Comparison of ENCODE assay signal across 25 cellular contexts in the genomic region with DNA sequence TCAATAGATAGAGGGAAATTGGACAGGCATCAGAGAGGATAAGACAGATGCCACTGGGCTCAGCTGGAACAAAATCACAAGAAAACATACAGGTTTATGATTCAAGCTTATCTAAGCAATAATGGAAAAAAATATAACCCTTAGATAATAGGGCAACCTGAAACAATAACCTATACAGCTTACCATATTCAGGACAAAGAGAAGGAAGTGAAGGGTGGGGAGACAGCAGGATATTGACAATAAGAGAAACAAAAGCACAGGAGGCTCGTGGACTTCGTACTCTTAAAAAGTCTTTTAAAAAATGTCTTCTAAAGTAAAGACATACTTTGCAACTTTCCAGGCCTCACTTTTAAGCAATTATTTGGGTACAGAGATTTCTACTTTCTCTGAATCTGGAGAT.
"Had no signal": no experiment of that assay in that cellular context is flagged by ENCODE, and none has a peak within 500 bp of the region (broad histone marks: within the 10 kb centered on the region; RNA-seq: fewer than 3 reads in every experiment).

No MANE protein-coding gene starts in this region.

- H3K27ac ChIP-seq: breast epithelium, gastrocnemius medialis, tibial nerve, WERI-Rb-1 had no signal

- H3K4me3 ChIP-seq: breast epithelium, gastrocnemius medialis, tibial nerve had no signal

- H3K9me3 ChIP-seq: breast epithelium, gastrocnemius medialis, tibial nerve had no signal

- DNase-seq: activated CD4-positive, alpha-beta memory T cell treated with anti-CD3 and anti-CD28 coated beads for 36 hours; activated CD4-positive, alpha-beta T cell treated with anti-CD3 and anti-CD28 coated beads for 48 hours; activated CD8-positive, alpha-beta memory T cell treated with anti-CD3 and anti-CD28 coated beads, Interleukin-2, amount 50 U/mL, for 4 hours; activated effector memory CD4-positive, alpha-beta T cell treated with anti-CD3 and anti-CD28 coated beads, Interleukin-2, amount 50 U/mL, for 16 hours; activated naive CD4-positive, alpha-beta T cell treated with anti-CD3 and anti-CD28 coated beads, Interleukin-2, amount 50 U/mL, for 16 hours; activated T-cell treated with anti-CD3 and anti-CD28 coated beads, Interleukin-2, amount 50 U/mL, for 1 hour; amniotic stem cell; central memory CD4-positive, alpha-beta T cell; erythroblast; gastrocnemius medialis; hippocampal formation; left cardiac atrium; mammary epithelial cell; naive thymus-derived CD8-positive, alpha-beta T cell; posterior cingulate gyrus; right cardiac atrium; stimulated activated CD4-positive, alpha-beta T cell treated with anti-CD3 and anti-CD28 coated beads, Interleukin-15, amount 100 ng/mL, for 24 hours; stimulated activated CD4-positive, alpha-beta T cell treated with anti-CD3 and anti-CD28 coated beads, Interleukin-2, amount 100 ng/mL, for 24 hours; stimulated activated naive CD4-positive, alpha-beta T cell; T-helper 9 cell; WERI-Rb-1 had no signal

- H3K4me1 Mint-ChIP-seq: naive thymus-derived CD8-positive, alpha-beta T cell had no signal

- H3K36me3 Mint-ChIP-seq: activated CD4-positive, alpha-beta memory T cell treated with anti-CD3 and anti-CD28 coated beads for 36 hours; naive thymus-derived CD8-positive, alpha-beta T cell had no signal

- H3K27me3 Mint-ChIP-seq: activated CD4-positive, alpha-beta memory T cell treated with anti-CD3 and anti-CD28 coated beads for 36 hours; dendritic cell treated with granulocyte-macrophage colony-stimulating factor and Interleukin-4, amounts not matched to agents 40 ng/mL and 50 ng/mL, for 4 days had no signal

- H3K4me1 ChIP-seq: breast epithelium, gastrocnemius medialis, tibial nerve had no signal

- H3K36me3 ChIP-seq: breast epithelium, gastrocnemius medialis, tibial nerve, WERI-Rb-1 had no signal

- H3K9me3 Mint-ChIP-seq: activated CD4-positive, alpha-beta memory T cell treated with anti-CD3 and anti-CD28 coated beads for 36 hours; activated T-helper 1 cell treated with anti-CD3 and anti-CD28 coated beads, Interleukin-12 subunit alpha, Interleukin-12 subunit beta, Interleukin-2, Interleukin-4 antibody, amounts not matched to agents 30 ng/mL and 10 ng/mL and 1 ng/mL, durations not matched to agents 14 hours and 24 hours and 36 hours; dendritic cell treated with granulocyte-macrophage colony-stimulating factor and Interleukin-4, amounts not matched to agents 40 ng/mL and 50 ng/mL, for 4 days had no signal

- H3K4me3 Mint-ChIP-seq: activated CD4-positive, alpha-beta memory T cell treated with anti-CD3 and anti-CD28 coated beads for 36 hours; activated T-helper 1 cell treated with anti-CD3 and anti-CD28 coated beads, Interleukin-12 subunit alpha, Interleukin-12 subunit beta, Interleukin-2, Interleukin-4 antibody, amounts not matched to agents 30 ng/mL and 10 ng/mL and 1 ng/mL, durations not matched to agents 14 hours and 24 hours and 36 hours; dendritic cell treated with granulocyte-macrophage colony-stimulating factor and Interleukin-4, amounts not matched to agents 40 ng/mL and 50 ng/mL, for 4 days; naive thymus-derived CD8-positive, alpha-beta T cell had no signal

- H3K27ac Mint-ChIP-seq: activated CD4-positive, alpha-beta memory T cell treated with anti-CD3 and anti-CD28 coated beads for 36 hours; activated T-helper 1 cell treated with anti-CD3 and anti-CD28 coated beads, Interleukin-12 subunit alpha, Interleukin-12 subunit beta, Interleukin-2, Interleukin-4 antibody, amounts not matched to agents 30 ng/mL and 10 ng/mL and 1 ng/mL, durations not matched to agents 14 hours and 24 hours and 36 hours; dendritic cell treated with granulocyte-macrophage colony-stimulating factor and Interleukin-4, amounts not matched to agents 40 ng/mL and 50 ng/mL, for 4 days; naive thymus-derived CD8-positive, alpha-beta T cell had no signal

- H3K27me3 ChIP-seq: breast epithelium, gastrocnemius medialis, tibial nerve had no signal
